9 cellular contexts compared by ENCODE assay signal in genomic region chrX:154489182-154489581, GRCh38. TPM values are rescaled to one million over a fixed set of nuclear protein-coding genes. Genes with fewer than 3 reads are reported as not detected.
A peak's percentile ranks its signal among the peaks of the same experiment; 100 is the strongest.
DNase-seq lines count a peak whose midpoint lies in the region; ATAC-seq and TF ChIP-seq lines count a peak whose summit lies in the region.
"Had no signal": no experiment of that assay in that cellular context is flagged by ENCODE, and none has a peak within 500 bp of the region (broad histone marks: within the 10 kb centered on the region; RNA-seq: fewer than 3 reads in every experiment).

No MANE protein-coding gene starts in this region.

- TF ChIP-seq POLR2A in tibial nerve (IDR thresholded peaks at IDR 0.05) = no peak

- TF ChIP-seq EP300 in tibial nerve (IDR thresholded peaks at IDR 0.05) = no peak

- peaks cover 7% of the 10 kb centered on the region for H3K36me3 Mint-ChIP-seq in activated naive CD4-positive, alpha-beta T cell treated with anti-CD3 and anti-CD28 coated beads, Interleukin-2, amount 10 ng/mL, durations not matched to agents 7 days and 5 days
- peaks cover 5 to 8% of the 10 kb centered on the region in 2 donors for H3K36me3 Mint-ChIP-seq in activated naive CD4-positive, alpha-beta T cell treated with anti-CD3 and anti-CD28 coated beads, Interleukin-2, amount 50 U/mL, for 72 hours
- H3K36me3 Mint-ChIP-seq in activated naive CD8-positive, alpha-beta T cell treated with anti-CD3 and anti-CD28 coated beads for 36 hours = no peaks in the 10 kb centered on the region

- no peak for DNase-seq in activated naive CD4-positive, alpha-beta T cell treated with anti-CD3 and anti-CD28 coated beads, Interleukin-2, amount 10 ng/mL, durations not matched to agents 7 days and 5 days
- DNase-seq in activated naive CD4-positive, alpha-beta T cell treated with anti-CD3 and anti-CD28 coated beads, Interleukin-2, amount 50 U/mL, for 72 hours (ENCODE audit: low spot score in 2 of 2) = no peak
- no peak for DNase-seq in activated naive CD8-positive, alpha-beta T cell treated with anti-CD3 and anti-CD28 coated beads for 36 hours
- DNase-seq in lower lobe of right lung (no peak), tibial nerve (ENCODE audit: low spot score in 2 of 2) (no peak), SHP77 (lab: John Stamatoyannopoulos, UW) (no peak), SW 1271 (lab: John Stamatoyannopoulos, UW) (no peak), NCI-H510A (lab: John Stamatoyannopoulos, UW) (no peak)
- DNase-seq: COR-L47 had no signal

- H3K27ac ChIP-seq in lower lobe of right lung = no peak overlapping the region
- H3K27ac ChIP-seq in tibial nerve = peak overlapping the region; percentile 79 to 97 (median 92)

- H3K9me3 Mint-ChIP-seq in activated naive CD4-positive, alpha-beta T cell treated with anti-CD3 and anti-CD28 coated beads, Interleukin-2, amount 10 ng/mL, durations not matched to agents 7 days and 5 days = no peaks in the 10 kb centered on the region
- no peaks in the 10 kb centered on the region for H3K9me3 Mint-ChIP-seq in activated naive CD4-positive, alpha-beta T cell treated with anti-CD3 and anti-CD28 coated beads, Interleukin-2, amount 50 U/mL, for 72 hours
- no peaks in the 10 kb centered on the region for H3K9me3 Mint-ChIP-seq in activated naive CD8-positive, alpha-beta T cell treated with anti-CD3 and anti-CD28 coated beads for 36 hours

- intact Hi-C loops in lower lobe of right lung (cut with DNase I) = no loop called here

- H3K4me1 ChIP-seq in lower lobe of right lung (peaks cover 25% of the 10 kb centered on the region), tibial nerve (peaks cover 0 to 40% (median 8%) of the 10 kb centered on the region in 4 donors)

- H3K27me3 ChIP-seq in lower lobe of right lung (ENCODE audit: low read depth) (no peaks in the 10 kb centered on the region), tibial nerve (no peaks in the 10 kb centered on the region)

- WGBS in tibial nerve, 2 donors = 79% methylated on average over 4 of the region's 4 CpGs; no CpG with 5 or more reads in 1 of the 2 donors

- H3K27ac Mint-ChIP-seq in activated naive CD4-positive, alpha-beta T cell treated with anti-CD3 and anti-CD28 coated beads, Interleukin-2, amount 10 ng/mL, durations not matched to agents 7 days and 5 days = peak overlapping the region; percentile 90
- H3K27ac Mint-ChIP-seq in activated naive CD4-positive, alpha-beta T cell treated with anti-CD3 and anti-CD28 coated beads, Interleukin-2, amount 50 U/mL, for 72 hours = peak overlapping the region in 1 of 2 donors; percentile 84
- peak overlapping the region; percentile 89 for H3K27ac Mint-ChIP-seq in activated naive CD8-positive, alpha-beta T cell treated with anti-CD3 and anti-CD28 coated beads for 36 hours

- H3K4me3 Mint-ChIP-seq in activated naive CD4-positive, alpha-beta T cell treated with anti-CD3 and anti-CD28 coated beads, Interleukin-2, amount 10 ng/mL, durations not matched to agents 7 days and 5 days = peak overlapping the region; percentile 86
- peak overlapping the region; percentile 85 for H3K4me3 Mint-ChIP-seq in activated naive CD8-positive, alpha-beta T cell treated with anti-CD3 and anti-CD28 coated beads for 36 hours

- TF ChIP-seq CTCF in lower lobe of right lung (IDR thresholded peaks at IDR 0.05) (no peak), tibial nerve (IDR thresholded peaks at IDR 0.05) (no peak)

- ATAC-seq in activated naive CD4-positive, alpha-beta T cell treated with anti-CD3 and anti-CD28 coated beads, Interleukin-2, amount 50 U/mL, for 72 hours = no peak
- no peak for ATAC-seq in lower lobe of right lung

- CTCF ChIA-PET in activated naive CD4-positive, alpha-beta T cell treated with anti-CD3 and anti-CD28 coated beads, Interleukin-2, amount 10 ng/mL, durations not matched to agents 7 days and 5 days (lab: Charles Lee) = interaction anchor here (0.7 to 1.1 kb wide), 2 partner anchors 38 to 115 kb away, joined by 3 to 4 read pairs; partner anchors contain the start of gene FLNA

- no peaks in the 10 kb centered on the region for H3K27me3 Mint-ChIP-seq in activated naive CD4-positive, alpha-beta T cell treated with anti-CD3 and anti-CD28 coated beads, Interleukin-2, amount 10 ng/mL, durations not matched to agents 7 days and 5 days
- H3K27me3 Mint-ChIP-seq in activated naive CD8-positive, alpha-beta T cell treated with anti-CD3 and anti-CD28 coated beads for 36 hours = no peaks in the 10 kb centered on the region

- H3K4me1 Mint-ChIP-seq in activated naive CD4-positive, alpha-beta T cell treated with anti-CD3 and anti-CD28 coated beads, Interleukin-2, amount 10 ng/mL, durations not matched to agents 7 days and 5 days = peaks cover 31% of the 10 kb centered on the region
- H3K4me1 Mint-ChIP-seq in activated naive CD8-positive, alpha-beta T cell treated with anti-CD3 and anti-CD28 coated beads for 36 hours = peaks cover 17% of the 10 kb centered on the region

- peak overlapping the region; percentile 63 for H3K4me3 ChIP-seq in lower lobe of right lung
- H3K4me3 ChIP-seq in tibial nerve = peak overlapping the region in 1 of 4 donors; percentile 85

- H3K9me3 ChIP-seq in lower lobe of right lung (no peaks in the 10 kb centered on the region), tibial nerve (no peaks in the 10 kb centered on the region)

- H3K36me3 ChIP-seq in lower lobe of right lung (peaks cover 12% of the 10 kb centered on the region), tibial nerve (peaks cover 0 to 23% (median 0%) of the 10 kb centered on the region in 3 donors)

RNA-seq across cellular contexts. Expression of gene SLC10A3, which starts 1.2 kb away (rescaled TPM):
- total RNA-seq in activated naive CD4-positive, alpha-beta T cell treated with anti-CD3 and anti-CD28 coated beads, Interleukin-2, amount 50 U/mL, for 72 hours = 10 to 100 TPM in 1 of 2 donors, 1 to 10 TPM in 1; 9.8 to 15.6 TPM
- 10 to 100 TPM; 18.0 to 19.0 TPM for total RNA-seq in activated naive CD8-positive, alpha-beta T cell treated with anti-CD3 and anti-CD28 coated beads for 36 hours
- total RNA-seq in lower lobe of right lung (20.2 TPM), tibial nerve (10 to 100 TPM; 17.8 to 40.6 (median 27.0) TPM)

RNA-seq across cellular contexts. Expression of gene UBL4A, which starts 2.8 kb away (rescaled TPM):
- total RNA-seq in activated naive CD4-positive, alpha-beta T cell treated with anti-CD3 and anti-CD28 coated beads, Interleukin-2, amount 50 U/mL, for 72 hours = 10 to 100 TPM; 39.6 to 40.4 TPM
- 10 to 100 TPM; 53.2 to 54.7 TPM for total RNA-seq in activated naive CD8-positive, alpha-beta T cell treated with anti-CD3 and anti-CD28 coated beads for 36 hours
- total RNA-seq in lower lobe of right lung = 34.0 TPM
- 10 to 100 TPM; 39.0 to 58.5 (median 43.4) TPM for total RNA-seq in tibial nerve

RNA-seq across cellular contexts. Expression of gene LAGE3, which starts 10.1 kb away (rescaled TPM):
- total RNA-seq in activated naive CD4-positive, alpha-beta T cell treated with anti-CD3 and anti-CD28 coated beads, Interleukin-2, amount 50 U/mL, for 72 hours = 10 to 100 TPM; 44.9 to 46.0 TPM
- 10 to 100 TPM; 65.1 to 72.4 TPM for total RNA-seq in activated naive CD8-positive, alpha-beta T cell treated with anti-CD3 and anti-CD28 coated beads for 36 hours
- total RNA-seq in lower lobe of right lung (20.4 TPM), tibial nerve (10 to 100 TPM; 18.8 to 46.5 (median 35.0) TPM)

RNA-seq across cellular contexts. Expression of gene FAM3A, which starts 26.9 kb away (rescaled TPM):
- 10 to 100 TPM; 27.7 to 32.7 TPM for total RNA-seq in activated naive CD4-positive, alpha-beta T cell treated with anti-CD3 and anti-CD28 coated beads, Interleukin-2, amount 50 U/mL, for 72 hours
- total RNA-seq in activated naive CD8-positive, alpha-beta T cell treated with anti-CD3 and anti-CD28 coated beads for 36 hours = 10 to 100 TPM; 26.8 to 27.3 TPM
- 39.7 TPM for total RNA-seq in lower lobe of right lung
- total RNA-seq in tibial nerve = 10 to 100 TPM; 40.9 to 76.5 (median 55.7) TPM

RNA-seq across cellular contexts. Expression of gene PLXNA3, which starts 31.1 kb away (rescaled TPM):
- 10 to 100 TPM; 37.2 to 40.4 TPM for total RNA-seq in activated naive CD4-positive, alpha-beta T cell treated with anti-CD3 and anti-CD28 coated beads, Interleukin-2, amount 50 U/mL, for 72 hours
- total RNA-seq in activated naive CD8-positive, alpha-beta T cell treated with anti-CD3 and anti-CD28 coated beads for 36 hours = 10 to 100 TPM; 22.3 to 23.1 TPM
- total RNA-seq in lower lobe of right lung (49.0 TPM), tibial nerve (10 to 100 TPM; 17.0 to 44.4 (median 24.2) TPM)
